Comparison of ENCODE assay signal across 15 cellular contexts in the genomic region with DNA sequence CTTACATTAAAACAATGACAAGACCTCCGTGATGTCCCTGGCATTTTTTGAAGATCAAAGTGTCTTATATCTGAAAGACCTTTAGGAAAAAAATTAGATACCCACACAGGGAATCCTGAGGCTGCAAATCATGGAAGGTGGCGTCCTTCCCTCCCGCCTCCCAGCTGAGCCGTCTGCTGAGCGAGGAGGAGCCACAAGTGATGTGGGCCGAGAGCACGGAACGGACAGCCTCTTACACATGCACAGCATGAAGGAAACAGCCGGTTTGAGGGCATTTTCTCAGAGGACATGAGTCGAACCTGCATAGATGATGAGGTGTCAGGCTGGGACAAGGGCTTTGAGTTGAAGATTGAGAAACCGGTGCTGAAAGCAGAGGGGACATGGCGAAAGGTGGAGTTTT.
"Had no signal": no experiment of that assay in that cellular context is flagged by ENCODE, and none has a peak within 500 bp of the region (broad histone marks: within the 10 kb centered on the region; RNA-seq: fewer than 3 reads in every experiment).

No MANE protein-coding gene starts in this region.

- ATAC-seq: gastrocnemius medialis; left cardiac atrium; lower lobe of right lung; natural killer cell treated with Interleukin-12 subunit alpha and Interleukin-12 subunit beta and Interleukin-15 and Interleukin-18, amount 100 ng/mL, for 72 hours; psoas muscle had no signal

- H3K36me3 Mint-ChIP-seq: natural killer cell treated with Interleukin-12 subunit alpha and Interleukin-12 subunit beta and Interleukin-15 and Interleukin-18, amount 100 ng/mL, for 72 hours; neural progenitor cell had no signal

- H3K4me3 Mint-ChIP-seq: memory B cell; natural killer cell treated with Interleukin-12 subunit alpha and Interleukin-12 subunit beta and Interleukin-15 and Interleukin-18, amount 100 ng/mL, for 72 hours; neural progenitor cell had no signal

- DNase-seq: effector memory CD4-positive, alpha-beta T cell; gastrocnemius medialis; left cardiac atrium; left ventricle myocardium inferior; lower lobe of right lung; midbrain; occipital lobe; psoas muscle; small intestine; stimulated activated CD4-positive, alpha-beta T cell treated with anti-CD3 and anti-CD28 coated beads, Interleukin-12 subunit alpha, Interleukin-12 subunit beta, amount 100 ng/mL, for 4 hours; stimulated activated naive CD4-positive, alpha-beta T cell; trophoblast cell had no signal

- H3K27ac Mint-ChIP-seq: memory B cell; natural killer cell treated with Interleukin-12 subunit alpha and Interleukin-12 subunit beta and Interleukin-15 and Interleukin-18, amount 100 ng/mL, for 72 hours had no signal
